1 cellular context compared by ENCODE assay signal in genomic region chr6:42217523-42218367, GRCh38.
A peak's percentile ranks its signal among the peaks of the same experiment; 100 is the strongest.
TF ChIP-seq lines count a peak whose summit lies in the region.

MRPS10 (minus strand) TSS chr6:42217861; CDS start chr6:42217849, 12 bp downstream.

TF ChIP-seq in K562, 482 proteins besides CTCF, POLR2A, EP300 and RAD21 (continued from another document):
- peak; percentile 80 for TF ChIP-seq SAP30 (IDR thresholded peaks at IDR 0.05; ENCODE audit: borderline replicate concordance, insufficient read depth, low read depth, low read length, poor library complexity, severe bottlenecking)
- TF ChIP-seq DIDO1 (tag; IDR thresholded peaks at IDR 0.05; ENCODE audit: low read depth), result peak; percentile 91
- TF ChIP-seq L3MBTL2 (IDR thresholded peaks at IDR 0.05), result peak; percentile 69
- peak; percentile 91 for TF ChIP-seq SIN3B (IDR thresholded peaks at IDR 0.05; ENCODE audit: low read depth)
- TF ChIP-seq FOSL1 (tag; conservative IDR thresholded peaks at IDR 0.05), result peak; percentile 47
